17 cellular contexts compared by ENCODE assay signal in the genomic region with DNA sequence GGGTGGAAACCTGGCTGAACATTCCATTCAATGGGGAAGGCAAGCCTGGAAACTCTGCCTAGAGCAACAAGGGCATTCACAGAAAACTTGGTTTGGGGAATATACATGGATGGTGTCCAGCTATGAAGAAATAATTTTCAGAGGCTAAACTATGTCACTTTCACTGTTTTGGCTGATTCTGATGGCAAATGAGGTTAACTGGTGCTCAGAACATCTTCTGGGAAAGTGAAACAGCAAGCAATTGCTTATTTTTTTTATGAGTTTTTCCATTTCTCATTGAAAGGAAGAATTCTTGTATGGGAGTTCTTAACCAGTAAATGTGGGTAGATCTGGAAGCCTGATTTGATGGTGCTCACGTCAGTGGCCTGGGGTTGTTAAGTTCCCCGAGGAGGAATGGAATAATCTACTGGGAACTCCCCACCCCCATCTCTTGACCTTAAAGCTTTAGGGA.
DNase-seq lines count a peak whose midpoint lies in the region; ATAC-seq and TF ChIP-seq lines count a peak whose summit lies in the region.
"Had no signal": no experiment of that assay in that cellular context is flagged by ENCODE, and none has a peak within 500 bp of the region (broad histone marks: within the 10 kb centered on the region; RNA-seq: fewer than 3 reads in every experiment).

No MANE protein-coding gene starts in this region.

- H3K9me3 ChIP-seq in left ventricle myocardium inferior (replicated peaks), result no peaks in the 10 kb centered on the region
- H3K9me3 ChIP-seq: lower lobe of right lung had no signal

- peaks cover 18% of the 10 kb centered on the region for H3K4me1 ChIP-seq in left ventricle myocardium inferior
- H3K4me1 ChIP-seq: lower lobe of right lung had no signal

- no peak for TF ChIP-seq CTCF in left ventricle myocardium inferior (IDR thresholded peaks at IDR 0.05; ENCODE audit: borderline replicate concordance)

- ATAC-seq in HG02852 (IDR thresholded peaks at IDR 0.05; ENCODE audit: unreplicated experiment), result no peak
- ATAC-seq in SK-N-SH treated with all-trans-retinoic acid at 6 μM for 48 hours, result no peak
- ATAC-seq: CD8-positive, alpha-beta T cell; lower lobe of right lung; PC-3 had no signal

- H3K4me3 ChIP-seq in left ventricle myocardium inferior, result peak overlapping the region; percentile 18
- H3K4me3 ChIP-seq: lower lobe of right lung had no signal

- DNase-seq in GM04503 (ENCODE audit: low read depth) (peak; percentile 25), amniotic epithelial cell (ENCODE audit: low read depth) (peak; percentile 28), left ventricle myocardium inferior (no peak), stromal cell of bone marrow (ENCODE audit: low read depth) (peak; percentile 69), HEK293T (ENCODE audit: extremely low spot score) (no peak)
- DNase-seq: CD8-positive, alpha-beta T cell; cortex of kidney; erythroblast; Kasumi-1; lower lobe of right lung; NCI-H1417 treated with DMSO at 0.1 percent for 48 hours; NCI-H510A; PC-3; substantia nigra had no signal

- CTCF ChIA-PET in HEK293T (lab: Yijun Ruan, JAX), result no interaction called here

- H3K27me3 ChIP-seq in left ventricle myocardium inferior (ENCODE audit: low read depth), result no peaks in the 10 kb centered on the region

- POLR2A ChIA-PET in HEK293T (lab: Yijun Ruan, JAX), result no interaction called here

- no peaks in the 10 kb centered on the region for H3K36me3 ChIP-seq in left ventricle myocardium inferior
- H3K36me3 ChIP-seq: lower lobe of right lung had no signal

- intact Hi-C loops in left ventricle myocardium inferior (cut with micrococcal nuclease), result no loop called here

- H3K27ac ChIP-seq in left ventricle myocardium inferior (replicated peaks), result peak overlapping the region; percentile 78
- H3K27ac ChIP-seq: HL-60, lower lobe of right lung had no signal

TF ChIP-seq in HEK293T, 16 proteins besides CTCF, POLR2A, EP300 and RAD21:
- TF ChIP-seq TARDBP (IDR thresholded peaks at IDR 0.05), result no peak
- no peak for TF ChIP-seq FOXA1 (IDR thresholded peaks at IDR 0.05)
- TF ChIP-seq SP1 (IDR thresholded peaks at IDR 0.05), result no peak
- no peak for TF ChIP-seq NFRKB (IDR thresholded peaks at IDR 0.05)
- TF ChIP-seq FOXK2 (IDR thresholded peaks at IDR 0.05), result no peak
- TF ChIP-seq FOXM1 (IDR thresholded peaks at IDR 0.05; ENCODE audit: borderline replicate concordance), result no peak
- TF ChIP-seq HDGF (IDR thresholded peaks at IDR 0.05; ENCODE audit: borderline replicate concordance), result no peak
- no peak for TF ChIP-seq SUZ12 (IDR thresholded peaks at IDR 0.05)
- no peak for TF ChIP-seq ARNT (IDR thresholded peaks at IDR 0.05)
- TF ChIP-seq, protein P1, sequence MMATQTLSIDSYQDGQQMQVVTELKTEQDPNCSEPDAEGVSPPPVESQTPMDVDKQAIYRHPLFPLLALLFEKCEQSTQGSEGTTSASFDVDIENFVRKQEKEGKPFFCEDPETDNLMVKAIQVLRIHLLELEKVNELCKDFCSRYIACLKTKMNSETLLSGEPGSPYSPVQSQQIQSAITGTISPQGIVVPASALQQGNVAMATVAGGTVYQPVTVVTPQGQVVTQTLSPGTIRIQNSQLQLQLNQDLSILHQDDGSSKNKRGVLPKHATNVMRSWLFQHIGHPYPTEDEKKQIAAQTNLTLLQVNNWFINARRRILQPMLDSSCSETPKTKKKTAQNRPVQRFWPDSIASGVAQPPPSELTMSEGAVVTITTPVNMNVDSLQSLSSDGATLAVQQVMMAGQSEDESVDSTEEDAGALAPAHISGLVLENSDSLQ (IDR thresholded peaks at IDR 0.05), result no peak
- no peak for TF ChIP-seq L3MBTL2 (conservative IDR thresholded peaks at IDR 0.05)
- TF ChIP-seq BHLHE40 (IDR thresholded peaks at IDR 0.05; ENCODE audit: borderline replicate concordance), result no peak
- no peak for TF ChIP-seq ZNF384 (IDR thresholded peaks at IDR 0.05)
- TF ChIP-seq CTBP1 (IDR thresholded peaks at IDR 0.05; ENCODE audit: borderline replicate concordance), result no peak
- TF ChIP-seq ELF4 (IDR thresholded peaks at IDR 0.05), result no peak

TF ChIP-seq in SK-N-SH treated with all-trans-retinoic acid at 6 μM for 48 hours, 23 proteins besides CTCF, POLR2A, EP300 and RAD21:
- TF ChIP-seq OSR1 (CRISPR knock-in tag; IDR thresholded peaks at IDR 0.05) (no peak), ZNF70 (CRISPR knock-in tag; IDR thresholded peaks at IDR 0.05) (no peak), SNAI2 (CRISPR knock-in tag; IDR thresholded peaks at IDR 0.05) (no peak), ARNTL (CRISPR knock-in tag; IDR thresholded peaks at IDR 0.05; ENCODE audit: borderline replicate concordance, low read depth) (no peak), ESRRG (CRISPR knock-in tag; IDR thresholded peaks at IDR 0.05) (no peak), TOX (CRISPR knock-in tag; IDR thresholded peaks at IDR 0.05; ENCODE audit: borderline replicate concordance) (no peak), TCF4 (CRISPR knock-in tag; IDR thresholded peaks at IDR 0.05; ENCODE audit: borderline replicate concordance) (no peak), ZC3H10 (CRISPR knock-in tag; IDR thresholded peaks at IDR 0.05) (no peak), ZFP3 (CRISPR knock-in tag; IDR thresholded peaks at IDR 0.05) (no peak), CSDC2 (CRISPR knock-in tag; IDR thresholded peaks at IDR 0.05) (no peak), ZNF8 (CRISPR knock-in tag; IDR thresholded peaks at IDR 0.05) (no peak), GLIS3 (CRISPR knock-in tag; IDR thresholded peaks at IDR 0.05) (no peak), ISL1 (CRISPR knock-in tag; IDR thresholded peaks at IDR 0.05) (no peak)
- TF ChIP-seq, protein P2, sequence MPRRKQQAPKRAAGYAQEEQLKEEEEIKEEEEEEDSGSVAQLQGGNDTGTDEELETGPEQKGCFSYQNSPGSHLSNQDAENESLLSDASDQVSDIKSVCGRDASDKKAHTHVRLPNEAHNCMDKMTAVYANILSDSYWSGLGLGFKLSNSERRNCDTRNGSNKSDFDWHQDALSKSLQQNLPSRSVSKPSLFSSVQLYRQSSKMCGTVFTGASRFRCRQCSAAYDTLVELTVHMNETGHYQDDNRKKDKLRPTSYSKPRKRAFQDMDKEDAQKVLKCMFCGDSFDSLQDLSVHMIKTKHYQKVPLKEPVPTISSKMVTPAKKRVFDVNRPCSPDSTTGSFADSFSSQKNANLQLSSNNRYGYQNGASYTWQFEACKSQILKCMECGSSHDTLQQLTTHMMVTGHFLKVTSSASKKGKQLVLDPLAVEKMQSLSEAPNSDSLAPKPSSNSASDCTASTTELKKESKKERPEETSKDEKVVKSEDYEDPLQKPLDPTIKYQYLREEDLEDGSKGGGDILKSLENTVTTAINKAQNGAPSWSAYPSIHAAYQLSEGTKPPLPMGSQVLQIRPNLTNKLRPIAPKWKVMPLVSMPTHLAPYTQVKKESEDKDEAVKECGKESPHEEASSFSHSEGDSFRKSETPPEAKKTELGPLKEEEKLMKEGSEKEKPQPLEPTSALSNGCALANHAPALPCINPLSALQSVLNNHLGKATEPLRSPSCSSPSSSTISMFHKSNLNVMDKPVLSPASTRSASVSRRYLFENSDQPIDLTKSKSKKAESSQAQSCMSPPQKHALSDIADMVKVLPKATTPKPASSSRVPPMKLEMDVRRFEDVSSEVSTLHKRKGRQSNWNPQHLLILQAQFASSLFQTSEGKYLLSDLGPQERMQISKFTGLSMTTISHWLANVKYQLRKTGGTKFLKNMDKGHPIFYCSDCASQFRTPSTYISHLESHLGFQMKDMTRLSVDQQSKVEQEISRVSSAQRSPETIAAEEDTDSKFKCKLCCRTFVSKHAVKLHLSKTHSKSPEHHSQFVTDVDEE (CRISPR knock-in tag; IDR thresholded peaks at IDR 0.05), result no peak
- TF ChIP-seq, protein P3, sequence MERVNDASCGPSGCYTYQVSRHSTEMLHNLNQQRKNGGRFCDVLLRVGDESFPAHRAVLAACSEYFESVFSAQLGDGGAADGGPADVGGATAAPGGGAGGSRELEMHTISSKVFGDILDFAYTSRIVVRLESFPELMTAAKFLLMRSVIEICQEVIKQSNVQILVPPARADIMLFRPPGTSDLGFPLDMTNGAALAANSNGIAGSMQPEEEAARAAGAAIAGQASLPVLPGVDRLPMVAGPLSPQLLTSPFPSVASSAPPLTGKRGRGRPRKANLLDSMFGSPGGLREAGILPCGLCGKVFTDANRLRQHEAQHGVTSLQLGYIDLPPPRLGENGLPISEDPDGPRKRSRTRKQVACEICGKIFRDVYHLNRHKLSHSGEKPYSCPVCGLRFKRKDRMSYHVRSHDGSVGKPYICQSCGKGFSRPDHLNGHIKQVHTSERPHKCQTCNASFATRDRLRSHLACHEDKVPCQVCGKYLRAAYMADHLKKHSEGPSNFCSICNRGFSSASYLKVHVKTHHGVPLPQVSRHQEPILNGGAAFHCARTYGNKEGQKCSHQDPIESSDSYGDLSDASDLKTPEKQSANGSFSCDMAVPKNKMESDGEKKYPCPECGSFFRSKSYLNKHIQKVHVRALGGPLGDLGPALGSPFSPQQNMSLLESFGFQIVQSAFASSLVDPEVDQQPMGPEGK (CRISPR knock-in tag; IDR thresholded peaks at IDR 0.05; ENCODE audit: borderline replicate concordance), result no peak
- TF ChIP-seq, protein P4, sequence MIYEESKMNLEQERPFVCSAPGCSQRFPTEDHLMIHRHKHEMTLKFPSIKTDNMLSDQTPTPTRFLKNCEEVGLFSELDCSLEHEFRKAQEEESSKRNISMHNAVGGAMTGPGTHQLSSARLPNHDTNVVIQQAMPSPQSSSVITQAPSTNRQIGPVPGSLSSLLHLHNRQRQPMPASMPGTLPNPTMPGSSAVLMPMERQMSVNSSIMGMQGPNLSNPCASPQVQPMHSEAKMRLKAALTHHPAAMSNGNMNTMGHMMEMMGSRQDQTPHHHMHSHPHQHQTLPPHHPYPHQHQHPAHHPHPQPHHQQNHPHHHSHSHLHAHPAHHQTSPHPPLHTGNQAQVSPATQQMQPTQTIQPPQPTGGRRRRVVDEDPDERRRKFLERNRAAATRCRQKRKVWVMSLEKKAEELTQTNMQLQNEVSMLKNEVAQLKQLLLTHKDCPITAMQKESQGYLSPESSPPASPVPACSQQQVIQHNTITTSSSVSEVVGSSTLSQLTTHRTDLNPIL (CRISPR knock-in tag; IDR thresholded peaks at IDR 0.05; ENCODE audit: low read depth), result no peak

Comparison
In these comparisons a context has a peak if more than half of its experiments do, and no peak if none do; other contexts are left out.
1. DNase-seq: peak in GM04503 (single experiment), amniotic epithelial cell (single experiment) and stromal cell of bone marrow (single experiment); none in left ventricle myocardium inferior (single experiment) and HEK293T (single experiment).